ENCODE assay signal across 26 cellular contexts in genomic region chr1:63262148-63262770, GRCh38.
"Had no signal": no experiment of that assay in that cellular context is flagged by ENCODE, and none has a peak within 500 bp of the region (broad histone marks: within the 10 kb centered on the region; RNA-seq: fewer than 3 reads in every experiment).

No MANE protein-coding gene starts in this region.

- DNase-seq: activated CD4-positive, alpha-beta T cell treated with anti-CD3 and anti-CD28 coated beads for 1 hour; activated CD4-positive, alpha-beta T cell treated with anti-CD3 and anti-CD28 coated beads, Interleukin-2, amount 10 ng/mL, durations not matched to agents 24 days and 14 days; activated CD4-positive, alpha-beta T cell treated with anti-CD3 and anti-CD28 coated beads, Interleukin-2, amount 50 U/mL, for 48 hours; activated CD8-positive, alpha-beta memory T cell treated with anti-CD3 and anti-CD28 coated beads, Interleukin-2, amount 10 ng/mL, durations not matched to agents 7 days and 5 days; activated effector memory CD4-positive, alpha-beta T cell treated with anti-CD3 and anti-CD28 coated beads, Interleukin-2, amount 50 U/mL, for 16 hours; activated naive CD4-positive, alpha-beta T cell treated with Interleukin-2 at 50 U/mL for 16 hours; activated naive CD8-positive, alpha-beta T cell treated with anti-CD3 and anti-CD28 coated beads, Interleukin-2, amount 50 U/mL, for 24 hours; activated T-cell treated with anti-CD3 and anti-CD28 coated beads, Interleukin-2, amount 50 U/mL, for 4 hours; amniotic stem cell; body of pancreas; NCI-H1436; NCI-H1694 treated with DMSO at 0.1 percent for 48 hours; NCI-H2029 treated with DMSO at 0.1 percent for 48 hours; NCI-H345; NCI-H510A; NCI-H526 treated with DMSO at 0.1 percent for 48 hours; NCI-H82; NK-92 treated with Interleukin-12 subunit alpha and Interleukin-12 subunit beta, amount 100 ng/mL, for 24 hours; Right ventricle myocardium superior; T-helper 17 cell; T-helper 9 cell had no signal

- H3K27me3 ChIP-seq: ascending aorta, body of pancreas, SJCRH30 had no signal

- H3K4me1 ChIP-seq: ascending aorta, body of pancreas had no signal

- H3K36me3 Mint-ChIP-seq: activated CD8-positive, alpha-beta memory T cell treated with anti-CD3 and anti-CD28 coated beads, Interleukin-2, amount 10 ng/mL, durations not matched to agents 7 days and 5 days; activated naive CD4-positive, alpha-beta T cell treated with anti-CD3 and anti-CD28 coated beads, Interleukin-2, amount 50 U/mL, for 72 hours; WTC11 had no signal

- H3K4me1 Mint-ChIP-seq: activated CD4-positive, alpha-beta T cell treated with anti-CD3 and anti-CD28 coated beads, Interleukin-2, amount 10 ng/mL, durations not matched to agents 24 days and 14 days; activated CD8-positive, alpha-beta memory T cell treated with anti-CD3 and anti-CD28 coated beads, Interleukin-2, amount 10 ng/mL, durations not matched to agents 7 days and 5 days; activated naive CD8-positive, alpha-beta T cell treated with anti-CD3 and anti-CD28 coated beads, Interleukin-2, amount 50 U/mL, for 24 hours; T-helper 17 cell had no signal

- H3K27ac Mint-ChIP-seq: activated CD4-positive, alpha-beta T cell treated with anti-CD3 and anti-CD28 coated beads, Interleukin-2, amount 10 ng/mL, durations not matched to agents 24 days and 14 days; activated CD8-positive, alpha-beta memory T cell treated with anti-CD3 and anti-CD28 coated beads, Interleukin-2, amount 10 ng/mL, durations not matched to agents 7 days and 5 days; activated naive CD4-positive, alpha-beta T cell treated with anti-CD3 and anti-CD28 coated beads, Interleukin-2, amount 50 U/mL, for 72 hours; activated naive CD8-positive, alpha-beta T cell treated with anti-CD3 and anti-CD28 coated beads, Interleukin-2, amount 50 U/mL, for 24 hours; T-helper 17 cell; WTC11 had no signal

- H3K4me3 Mint-ChIP-seq: activated CD4-positive, alpha-beta T cell treated with anti-CD3 and anti-CD28 coated beads, Interleukin-2, amount 10 ng/mL, durations not matched to agents 24 days and 14 days; activated CD8-positive, alpha-beta memory T cell treated with anti-CD3 and anti-CD28 coated beads, Interleukin-2, amount 10 ng/mL, durations not matched to agents 7 days and 5 days; activated naive CD8-positive, alpha-beta T cell treated with anti-CD3 and anti-CD28 coated beads, Interleukin-2, amount 50 U/mL, for 24 hours; activated T-cell treated with anti-CD3 and anti-CD28 coated beads, Interleukin-2, amount 50 U/mL, for 4 hours; T-helper 17 cell; WTC11 had no signal

- H3K9me3 Mint-ChIP-seq: activated CD4-positive, alpha-beta T cell treated with anti-CD3 and anti-CD28 coated beads, Interleukin-2, amount 10 ng/mL, durations not matched to agents 24 days and 14 days; activated naive CD4-positive, alpha-beta T cell treated with anti-CD3 and anti-CD28 coated beads, Interleukin-2, amount 50 U/mL, for 72 hours; activated naive CD8-positive, alpha-beta T cell treated with anti-CD3 and anti-CD28 coated beads, Interleukin-2, amount 50 U/mL, for 24 hours; activated T-cell treated with anti-CD3 and anti-CD28 coated beads, Interleukin-2, amount 50 U/mL, for 4 hours; WTC11 had no signal

- H3K27ac ChIP-seq: ascending aorta, body of pancreas, RWPE1, SJCRH30 had no signal

- H3K4me3 ChIP-seq: ascending aorta, body of pancreas, SJCRH30 had no signal

- H3K9me3 ChIP-seq: ascending aorta, body of pancreas, SJCRH30 had no signal

- H3K36me3 ChIP-seq: ascending aorta, SJCRH30 had no signal
